10 cellular contexts compared by ENCODE assay signal in the genomic region with DNA sequence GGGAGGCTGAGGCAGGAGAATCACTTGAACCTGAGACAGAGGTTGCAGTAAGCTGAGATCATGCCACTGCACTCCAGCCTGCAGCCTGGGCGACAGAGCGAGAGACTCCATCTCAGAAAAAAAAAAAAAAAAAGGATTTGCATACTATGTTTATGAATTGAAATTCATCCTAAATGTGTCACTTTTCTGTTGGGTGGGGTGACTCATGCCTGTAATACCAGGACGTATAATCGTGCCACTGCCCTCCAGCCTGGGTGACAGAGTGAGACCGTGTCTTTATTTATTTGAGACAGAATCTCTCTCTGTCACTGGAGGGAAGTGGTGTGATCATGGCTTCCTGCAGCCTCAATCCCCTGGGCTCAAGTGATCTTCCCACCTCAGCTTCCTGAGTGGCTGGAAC. TPM values are rescaled to one million over a fixed set of nuclear protein-coding genes. Genes with fewer than 3 reads are reported as not detected.
A peak's percentile ranks its signal among the peaks of the same experiment; 100 is the strongest.
DNase-seq lines count a peak whose midpoint lies in the region; ATAC-seq and TF ChIP-seq lines count a peak whose summit lies in the region.
"Had no signal": no experiment of that assay in that cellular context is flagged by ENCODE, and none has a peak within 500 bp of the region (broad histone marks: within the 10 kb centered on the region; RNA-seq: fewer than 3 reads in every experiment).

No MANE protein-coding gene starts in this region.

- no peaks in the 10 kb centered on the region for H3K27me3 ChIP-seq in BE2C
- H3K27me3 ChIP-seq: neutrophil had no signal

- H3K4me3 ChIP-seq in BE2C (ENCODE audit: low read depth, low read length): no peak overlapping the region

- H3K9me3 ChIP-seq in BE2C: no peaks in the 10 kb centered on the region
- H3K9me3 ChIP-seq: neutrophil had no signal

- 0 out of 2 replicates have a peak, but pooled peaks cover 4% of the 10 kb centered on the region for H3K4me1 ChIP-seq in BE2C

- TF ChIP-seq CTCF in BE2C (IDR thresholded peaks at IDR 0.05; ENCODE audit: low read depth, low read length): no peak

- H3K4me3 Mint-ChIP-seq in activated CD4-positive, alpha-beta T cell treated with anti-CD3 and anti-CD28 coated beads, Interleukin-2, amount 10 ng/mL, durations not matched to agents 24 days and 14 days: peak overlapping the region; percentile 40
- H3K4me3 Mint-ChIP-seq in activated T-helper 1 cell treated with anti-CD3 and anti-CD28 coated beads, Interleukin-12 subunit alpha, Interleukin-12 subunit beta, Interleukin-2, Interleukin-4 antibody, amounts not matched to agents 30 ng/mL and 10 ng/mL and 1 ng/mL, durations not matched to agents 14 hours and 24 hours and 36 hours: no peak overlapping the region

- H3K9me3 Mint-ChIP-seq in activated CD4-positive, alpha-beta T cell treated with anti-CD3 and anti-CD28 coated beads, Interleukin-2, amount 10 ng/mL, durations not matched to agents 24 days and 14 days: no peaks in the 10 kb centered on the region
- H3K9me3 Mint-ChIP-seq in activated T-helper 1 cell treated with anti-CD3 and anti-CD28 coated beads, Interleukin-12 subunit alpha, Interleukin-12 subunit beta, Interleukin-2, Interleukin-4 antibody, amounts not matched to agents 30 ng/mL and 10 ng/mL and 1 ng/mL, durations not matched to agents 14 hours and 24 hours and 36 hours: peaks cover 6% of the 10 kb centered on the region

- peaks cover 4% of the 10 kb centered on the region for H3K36me3 ChIP-seq in BE2C

- ATAC-seq in HG03066 (IDR thresholded peaks at IDR 0.05; ENCODE audit: low read depth, unreplicated experiment): peak; percentile 56
- ATAC-seq in GM18498 (IDR thresholded peaks at IDR 0.05; ENCODE audit: unreplicated experiment): no peak

- H3K27ac Mint-ChIP-seq in activated CD4-positive, alpha-beta T cell treated with anti-CD3 and anti-CD28 coated beads, Interleukin-2, amount 10 ng/mL, durations not matched to agents 24 days and 14 days: peak overlapping the region; percentile 91
- peak overlapping the region; percentile 80 for H3K27ac Mint-ChIP-seq in activated T-helper 1 cell treated with anti-CD3 and anti-CD28 coated beads, Interleukin-12 subunit alpha, Interleukin-12 subunit beta, Interleukin-2, Interleukin-4 antibody, amounts not matched to agents 30 ng/mL and 10 ng/mL and 1 ng/mL, durations not matched to agents 14 hours and 24 hours and 36 hours

- H3K36me3 Mint-ChIP-seq in activated CD4-positive, alpha-beta T cell treated with anti-CD3 and anti-CD28 coated beads, Interleukin-2, amount 10 ng/mL, durations not matched to agents 24 days and 14 days (ENCODE audit: low read depth): peaks cover 29% of the 10 kb centered on the region
- peaks cover 22% of the 10 kb centered on the region for H3K36me3 Mint-ChIP-seq in activated T-helper 1 cell treated with anti-CD3 and anti-CD28 coated beads, Interleukin-12 subunit alpha, Interleukin-12 subunit beta, Interleukin-2, Interleukin-4 antibody, amounts not matched to agents 30 ng/mL and 10 ng/mL and 1 ng/mL, durations not matched to agents 14 hours and 24 hours and 36 hours (ENCODE audit: low read depth)

- intact Hi-C loops in activated CD4-positive, alpha-beta T cell treated with anti-CD3 and anti-CD28 coated beads, Interleukin-2, amount 10 ng/mL, durations not matched to agents 24 days and 14 days (cut with micrococcal nuclease): loop anchor here (2.0 to 10.0 kb wide), 5 partner anchors 16 to 630 kb away; partner anchors contain the start of genes ATP6V0E2 and ZNF746
- intact Hi-C loops in activated T-helper 1 cell treated with anti-CD3 and anti-CD28 coated beads, Interleukin-12 subunit alpha, Interleukin-12 subunit beta, Interleukin-2, Interleukin-4 antibody, amounts not matched to agents 30 ng/mL and 10 ng/mL and 1 ng/mL, durations not matched to agents 14 hours and 24 hours and 36 hours (cut with micrococcal nuclease): loop anchor here (5.0 kb wide), 2 partner anchors 38 to 98 kb away; partner anchors contain the start of gene ZNF398

- DNase-seq in activated CD4-positive, alpha-beta T cell treated with anti-CD3 and anti-CD28 coated beads, Interleukin-2, amount 10 ng/mL, durations not matched to agents 24 days and 14 days: no peak
- no peak for DNase-seq in activated CD4-positive, alpha-beta T cell treated with anti-CD3 and anti-CD28 coated beads, Interleukin-2, amount 50 U/mL, for 1 hour
- DNase-seq in activated T-helper 1 cell treated with anti-CD3 and anti-CD28 coated beads, Interleukin-12 subunit alpha, Interleukin-12 subunit beta, Interleukin-2, Interleukin-4 antibody, amounts not matched to agents 30 ng/mL and 10 ng/mL and 1 ng/mL, durations not matched to agents 14 hours and 24 hours and 36 hours (ENCODE audit: low spot score): no peak
- DNase-seq in stimulated activated CD8-positive, alpha-beta memory T cell treated with anti-CD3 and anti-CD28 coated beads, Interleukin-15, amount 100 ng/mL, for 48 hours (ENCODE audit: low read depth in 2 of 2): peak; percentile 27 to 51
- DNase-seq in BE2C: no peak
- DNase-seq in KG1 (lab: John Stamatoyannopoulos, UW): no peak
- DNase-seq: NCI-H2227 treated with DMSO at 0.1 percent for 48 hours had no signal

- peaks cover 51% of the 10 kb centered on the region for H3K4me1 Mint-ChIP-seq in activated CD4-positive, alpha-beta T cell treated with anti-CD3 and anti-CD28 coated beads, Interleukin-2, amount 10 ng/mL, durations not matched to agents 24 days and 14 days
- peaks cover 47% of the 10 kb centered on the region for H3K4me1 Mint-ChIP-seq in activated T-helper 1 cell treated with anti-CD3 and anti-CD28 coated beads, Interleukin-12 subunit alpha, Interleukin-12 subunit beta, Interleukin-2, Interleukin-4 antibody, amounts not matched to agents 30 ng/mL and 10 ng/mL and 1 ng/mL, durations not matched to agents 14 hours and 24 hours and 36 hours (ENCODE audit: low read depth)

- H3K27me3 Mint-ChIP-seq in activated CD4-positive, alpha-beta T cell treated with anti-CD3 and anti-CD28 coated beads, Interleukin-2, amount 10 ng/mL, durations not matched to agents 24 days and 14 days: no peaks in the 10 kb centered on the region
- H3K27me3 Mint-ChIP-seq in activated T-helper 1 cell treated with anti-CD3 and anti-CD28 coated beads, Interleukin-12 subunit alpha, Interleukin-12 subunit beta, Interleukin-2, Interleukin-4 antibody, amounts not matched to agents 30 ng/mL and 10 ng/mL and 1 ng/mL, durations not matched to agents 14 hours and 24 hours and 36 hours (ENCODE audit: insufficient read depth): no peaks in the 10 kb centered on the region

RNA-seq across cellular contexts. Expression of gene ZNF212, which starts 5.8 kb away (rescaled TPM):
- total RNA-seq in activated CD4-positive, alpha-beta T cell treated with anti-CD3 and anti-CD28 coated beads, Interleukin-2, amount 10 ng/mL, durations not matched to agents 24 days and 14 days: 18.0 and 18.7 TPM in 2 replicates
- total RNA-seq in activated T-helper 1 cell treated with anti-CD3 and anti-CD28 coated beads, Interleukin-12 subunit alpha, Interleukin-12 subunit beta, Interleukin-2, Interleukin-4 antibody, amounts not matched to agents 30 ng/mL and 10 ng/mL and 1 ng/mL, durations not matched to agents 14 hours and 24 hours and 36 hours: 15.0 and 17.8 TPM in 2 replicates
- polyA plus RNA-seq in BE2C (2012; ENCODE audit: insufficient read depth, insufficient read length, low read depth): 18.6 TPM

RNA-seq across cellular contexts. Expression of gene ZNF783, which starts 16.8 kb away (rescaled TPM):
- total RNA-seq in activated CD4-positive, alpha-beta T cell treated with anti-CD3 and anti-CD28 coated beads, Interleukin-2, amount 10 ng/mL, durations not matched to agents 24 days and 14 days: 27.2 and 27.4 TPM in 2 replicates
- total RNA-seq in activated T-helper 1 cell treated with anti-CD3 and anti-CD28 coated beads, Interleukin-12 subunit alpha, Interleukin-12 subunit beta, Interleukin-2, Interleukin-4 antibody, amounts not matched to agents 30 ng/mL and 10 ng/mL and 1 ng/mL, durations not matched to agents 14 hours and 24 hours and 36 hours: 24.1 and 25.6 TPM in 2 replicates
- polyA plus RNA-seq in BE2C (2012; ENCODE audit: insufficient read depth, insufficient read length, low read depth): 11.8 TPM

RNA-seq across cellular contexts. Expression of gene ZNF282, which starts 49.9 kb away (rescaled TPM):
- 44.7 and 49.9 TPM in 2 replicates for total RNA-seq in activated CD4-positive, alpha-beta T cell treated with anti-CD3 and anti-CD28 coated beads, Interleukin-2, amount 10 ng/mL, durations not matched to agents 24 days and 14 days
- 49.4 and 55.8 TPM in 2 replicates for total RNA-seq in activated T-helper 1 cell treated with anti-CD3 and anti-CD28 coated beads, Interleukin-12 subunit alpha, Interleukin-12 subunit beta, Interleukin-2, Interleukin-4 antibody, amounts not matched to agents 30 ng/mL and 10 ng/mL and 1 ng/mL, durations not matched to agents 14 hours and 24 hours and 36 hours
- polyA plus RNA-seq in BE2C (2012; ENCODE audit: insufficient read depth, insufficient read length, low read depth): 43.0 TPM

Comparison
In these comparisons a context has a peak if more than half of its experiments do, and no peak if none do; other contexts are left out.
1. DNase-seq: peak in stimulated activated CD8-positive, alpha-beta memory T cell treated with anti-CD3 and anti-CD28 coated beads, Interleukin-15, amount 100 ng/mL, for 48 hours (2 of 2); none in activated CD4-positive, alpha-beta T cell treated with anti-CD3 and anti-CD28 coated beads, Interleukin-2, amount 10 ng/mL, durations not matched to agents 24 days and 14 days (single experiment), activated CD4-positive, alpha-beta T cell treated with anti-CD3 and anti-CD28 coated beads, Interleukin-2, amount 50 U/mL, for 1 hour (single experiment), activated T-helper 1 cell treated with anti-CD3 and anti-CD28 coated beads, Interleukin-12 subunit alpha, Interleukin-12 subunit beta, Interleukin-2, Interleukin-4 antibody, amounts not matched to agents 30 ng/mL and 10 ng/mL and 1 ng/mL, durations not matched to agents 14 hours and 24 hours and 36 hours (single experiment), BE2C (single experiment) and KG1 (single experiment).